In genomic region chr10:73871295-73871914, GRCh38 we compare ENCODE assay signal across 10 cellular contexts. TPM values are rescaled to one million over a fixed set of nuclear protein-coding genes. Genes with fewer than 3 reads are reported as not detected.
DNase-seq lines count a peak whose midpoint lies in the region; ATAC-seq and TF ChIP-seq lines count a peak whose summit lies in the region.
"Had no signal": no experiment of that assay in that cellular context is flagged by ENCODE, and none has a peak within 500 bp of the region (broad histone marks: within the 10 kb centered on the region; RNA-seq: fewer than 3 reads in every experiment).

No MANE protein-coding gene starts in this region.

- no peaks in the 10 kb centered on the region for H3K9me3 ChIP-seq in CD8-positive, alpha-beta T cell (ENCODE audit: low read length)
- no peaks in the 10 kb centered on the region for H3K9me3 ChIP-seq in PC-9 (ENCODE audit: insufficient read depth, low read depth)
- H3K9me3 ChIP-seq in esophagus (ENCODE audit: control insufficient read depth in 2 of 2, insufficient read depth in 1 of 2, low read depth in 1 of 2, low read length in 1 of 2), result no peaks in the 10 kb centered on the region
- H3K9me3 ChIP-seq in psoas muscle, result no peaks in the 10 kb centered on the region

- peak overlapping the region; percentile 84 for H3K4me3 Mint-ChIP-seq in CD8-positive, alpha-beta T cell

- no peak overlapping the region for H3K27ac ChIP-seq in CD8-positive, alpha-beta T cell (ENCODE audit: low read depth, low read length)
- H3K27ac ChIP-seq in PC-9 (peak overlapping the region; percentile 88), esophagus (ENCODE audit: low read depth in 2 of 2, low read length in 1 of 2) (peak overlapping the region; percentile 66 to 67), psoas muscle (peak overlapping the region; percentile 67)

- TF ChIP-seq CTCF in CD8-positive, alpha-beta T cell (IDR thresholded peaks at IDR 0.05), result no peak
- TF ChIP-seq CTCF in PC-9 (conservative IDR thresholded peaks at IDR 0.05) (no peak), psoas muscle (IDR thresholded peaks at IDR 0.05) (no peak)

- WGBS in esophagus, 2 donors, result 59 to 69% methylated on average over 6 of the region's 6 CpGs
- WGBS in psoas muscle, 3 donors, result 31 to 41% (median 31%) methylated on average over 6 of the region's 6 CpGs

- ATAC-seq in CD8-positive, alpha-beta T cell, result no peak
- ATAC-seq in psoas muscle, result peak in 2 of 4 donors; percentile 30 to 50
- ATAC-seq in GM21515 (IDR thresholded peaks at IDR 0.05; ENCODE audit: unreplicated experiment), result no peak
- ATAC-seq in GM18505 (IDR thresholded peaks at IDR 0.05; ENCODE audit: unreplicated experiment), result no peak

- no peak for TF ChIP-seq POLR2A in GM18505 (IDR thresholded peaks at IDR 0.05; ENCODE audit: borderline replicate concordance, extremely low read depth, insufficient read depth, insufficient read length)

- H3K27me3 Mint-ChIP-seq in CD8-positive, alpha-beta T cell (ENCODE audit: low read depth), result no peaks in the 10 kb centered on the region

- no peaks in the 10 kb centered on the region for H3K9me3 Mint-ChIP-seq in CD8-positive, alpha-beta T cell

- peak overlapping the region; percentile 83 for H3K27ac Mint-ChIP-seq in CD8-positive, alpha-beta T cell

- POLR2A ChIA-PET in CD8-positive, alpha-beta T cell (lab: Charles Lee), result interaction anchor here (0.6 kb wide), 1 partner anchor 63 kb away, joined by 3 read pairs; no protein-coding TSS in a partner anchor
- POLR2A ChIA-PET in PC-9 (lab: Charles Lee; ENCODE audit: unreplicated experiment), result interaction anchor here (0.6 to 0.9 kb wide), 5 partner anchors 9 to 259 kb away, joined by 3 to 29 read pairs (median 22); no protein-coding TSS in a partner anchor

- intact Hi-C loops in CD8-positive, alpha-beta T cell (cut with DNase I, micrococcal nuclease), result loop anchor here (10.0 kb wide), 3 partner anchors 247 to 1243 kb away; partner anchors contain the start of genes KAT6B (in 1 of the 2) and SAMD8 (in 1 of the 2)
- intact Hi-C loops in PC-9 (cut with micrococcal nuclease; ENCODE audit: unreplicated experiment), result no loop called here
- intact Hi-C loops in psoas muscle (cut with DNase I), result loop anchor here in 1 of 2 donors (2.0 kb wide), 1 partner anchor 17 kb away; no protein-coding TSS in a partner anchor

- no peaks in the 10 kb centered on the region for H3K27me3 ChIP-seq in CD8-positive, alpha-beta T cell (ENCODE audit: insufficient read depth, low read length)
- no peaks in the 10 kb centered on the region for H3K27me3 ChIP-seq in PC-9 (ENCODE audit: insufficient read depth, low read depth)
- H3K27me3 ChIP-seq in esophagus (ENCODE audit: control insufficient read depth in 1 of 2, insufficient read depth in 2 of 2, low read length in 2 of 2), result no peaks in the 10 kb centered on the region
- no peaks in the 10 kb centered on the region for H3K27me3 ChIP-seq in psoas muscle (ENCODE audit: insufficient read depth in 3 of 3, low read length in 2 of 3)

- DNase-seq in CD8-positive, alpha-beta T cell, result no peak
- DNase-seq in PC-9, result no peak
- no peak for DNase-seq in psoas muscle
- DNase-seq in activated CD4-positive, CD25-positive, alpha-beta regulatory T cell treated with anti-CD3 and anti-CD28 coated beads, Interleukin-2, amount 50 U/mL, for 72 hours, result no peak
- DNase-seq in NCI-H510A (lab: John Stamatoyannopoulos, UW), result no peak
- DNase-seq: H7, NCI-H2081 treated with DMSO at 0.1 percent for 48 hours had no signal

- peaks cover 56% of the 10 kb centered on the region for H3K36me3 Mint-ChIP-seq in CD8-positive, alpha-beta T cell

- no peak overlapping the region for H3K4me3 ChIP-seq in CD8-positive, alpha-beta T cell (ENCODE audit: low read depth, low read length)
- H3K4me3 ChIP-seq in PC-9, result peak overlapping the region; percentile 30; the same call in 1 of the 2 replicates
- peak overlapping the region; percentile 1 to 8 for H3K4me3 ChIP-seq in esophagus (ENCODE audit: low read depth in 1 of 2, low read length in 2 of 2)
- H3K4me3 ChIP-seq in psoas muscle, result no peak overlapping the region

- peaks cover 76% of the 10 kb centered on the region for H3K4me1 ChIP-seq in CD8-positive, alpha-beta T cell (ENCODE audit: insufficient read depth, low read length)
- peaks cover 68% of the 10 kb centered on the region for H3K4me1 ChIP-seq in PC-9 (replicated peaks; ENCODE audit: insufficient read depth)
- peaks cover 3 to 30% of the 10 kb centered on the region in 2 donors for H3K4me1 ChIP-seq in esophagus (ENCODE audit: control insufficient read depth in 2 of 2, insufficient read depth in 2 of 2, low read length in 1 of 2)
- H3K4me1 ChIP-seq in psoas muscle, result peaks cover 86% of the 10 kb centered on the region

- peaks cover 78% of the 10 kb centered on the region for H3K4me1 Mint-ChIP-seq in CD8-positive, alpha-beta T cell (ENCODE audit: low read depth)

- H3F3A ChIP-seq in PC-9 (ENCODE audit: insufficient read depth, low read depth), result peaks cover 47% of the 10 kb centered on the region

- peaks cover 71% of the 10 kb centered on the region for H3K79me2 ChIP-seq in PC-9 (ENCODE audit: low read depth)

- BruUV-seq in PC-9 (replicated peaks; lab: Mats Ljungman, UMichigan), result no TSS peak

- peaks cover 3% of the 10 kb centered on the region for H3K36me3 ChIP-seq in CD8-positive, alpha-beta T cell (ENCODE audit: insufficient read depth, low read length)
- H3K36me3 ChIP-seq in PC-9 (ENCODE audit: low read depth) (peaks cover 56% of the 10 kb centered on the region), esophagus (ENCODE audit: control insufficient read depth in 2 of 2, insufficient read depth in 2 of 2, low read length in 1 of 2) (peaks cover 14 to 33% of the 10 kb centered on the region in 2 donors), psoas muscle (ENCODE audit: insufficient read depth in 1 of 2, low read depth in 1 of 2) (peaks cover 0 to 15% of the 10 kb centered on the region in 2 donors)

- H3K9me2 ChIP-seq in PC-9 (ENCODE audit: insufficient read depth), result no peaks in the 10 kb centered on the region

- peak overlapping the region; percentile 98 for H3K4me2 ChIP-seq in PC-9

- no peak overlapping the region for H2AFZ ChIP-seq in PC-9

- peaks cover 46% of the 10 kb centered on the region for H4K20me1 ChIP-seq in PC-9 (ENCODE audit: insufficient read depth)

- CTCF ChIA-PET in CD8-positive, alpha-beta T cell (lab: Charles Lee), result interaction anchor here (0.6 to 1.8 kb wide), 3 partner anchors 8 to 218 kb away, joined by 3 to 6 read pairs (median 4); no protein-coding TSS in a partner anchor
- CTCF ChIA-PET in PC-9 (lab: Charles Lee), result interaction anchor here (0.6 to 1.3 kb wide), 3 partner anchors 28 to 335 kb away, joined by 3 to 5 read pairs (median 4); no protein-coding TSS in a partner anchor

RNA-seq across cellular contexts. Expression of gene CAMK2G, which starts 3.0 kb away (rescaled TPM):
- 10 to 100 TPM; 28.4 to 28.9 TPM for total RNA-seq in CD8-positive, alpha-beta T cell
- total RNA-seq in PC-9 (2021) (125 and 147 TPM in 2 replicates), psoas muscle (10 to 100 TPM; 34.2 to 60.3 (median 50.8) TPM)
- polyA plus RNA-seq in esophagus (10 to 100 TPM; 16.1 to 25.3 TPM), psoas muscle (10 to 100 TPM; 15.8 to 58.5 (median 34.4) TPM)

RNA-seq across cellular contexts. Expression of gene PLAU, which starts 39.5 kb away (rescaled TPM):
- under 1 TPM in 1 of 2 experiments, not detected in 1; 0.11 TPM for total RNA-seq in CD8-positive, alpha-beta T cell
- total RNA-seq in PC-9 (2021) (90.3 and 94.9 TPM in 2 replicates), psoas muscle (10 to 100 TPM in 2 of 4 donors, 1 to 10 TPM in 2; 5.0 to 18.2 (median 10.6) TPM)
- polyA plus RNA-seq in esophagus (10 to 100 TPM in 1 of 2 donors, 1 to 10 TPM in 1; 7.0 to 13.7 TPM), psoas muscle (1 to 10 TPM; 3.8 to 7.6 (median 7.1) TPM)

Comparison
In these comparisons a context has a peak if more than half of its experiments do, and no peak if none do; other contexts are left out.
1. H3K4me3 ChIP-seq: peak in PC-9 (single experiment) and esophagus (2 of 2); none in CD8-positive, alpha-beta T cell (single experiment) and psoas muscle (single experiment).
2. RNA of gene PLAU, which starts 39.5 kb away (total RNA-seq): 90.3 to 94.9 TPM in PC-9 and 5.0 to 18.2 TPM in psoas muscle; 0.11 TPM in CD8-positive, alpha-beta T cell; every median in the first group is over 4 times any median in the second.